1 cellular context compared by ENCODE assay signal in the genomic region with DNA sequence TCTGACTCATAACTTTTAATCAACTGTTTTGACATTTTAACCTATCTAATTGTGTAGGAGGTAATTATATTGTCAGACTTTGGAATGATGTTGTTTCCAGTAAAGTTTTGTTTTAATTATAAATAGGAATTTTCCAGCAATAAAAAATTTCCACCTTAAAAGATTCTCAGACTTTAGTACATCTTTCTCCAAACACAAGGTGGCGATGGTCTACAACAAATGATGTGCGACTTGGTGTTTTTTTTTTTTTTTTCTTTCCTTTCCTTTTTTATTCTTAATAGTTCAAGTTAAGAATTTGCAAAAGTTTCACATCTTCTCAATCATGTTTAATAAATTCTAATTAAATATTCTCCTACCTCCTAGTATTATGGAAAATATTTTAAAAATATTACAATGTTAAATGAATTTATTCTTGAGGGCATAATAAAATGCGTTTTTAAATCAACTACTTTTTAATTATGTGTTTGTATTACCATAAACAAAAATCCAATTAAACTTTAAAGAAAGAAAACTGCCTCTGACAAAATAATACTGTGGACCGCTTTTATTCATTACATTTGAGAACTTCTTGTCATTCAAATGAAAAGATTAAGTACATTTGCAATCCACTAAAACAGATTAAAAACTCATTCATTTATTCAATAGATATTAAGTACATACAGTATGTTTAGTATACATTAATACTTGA.
TF ChIP-seq lines count a peak whose summit lies in the region.

No MANE protein-coding gene starts in this region.

TF ChIP-seq in K562, 482 proteins besides CTCF, POLR2A, EP300 and RAD21 (continued from another document):
- no peak for TF ChIP-seq RBM22 (IDR thresholded peaks at IDR 0.05; ENCODE audit: low read depth, low read length, poor library complexity, severe bottlenecking)
